In the genomic region with DNA sequence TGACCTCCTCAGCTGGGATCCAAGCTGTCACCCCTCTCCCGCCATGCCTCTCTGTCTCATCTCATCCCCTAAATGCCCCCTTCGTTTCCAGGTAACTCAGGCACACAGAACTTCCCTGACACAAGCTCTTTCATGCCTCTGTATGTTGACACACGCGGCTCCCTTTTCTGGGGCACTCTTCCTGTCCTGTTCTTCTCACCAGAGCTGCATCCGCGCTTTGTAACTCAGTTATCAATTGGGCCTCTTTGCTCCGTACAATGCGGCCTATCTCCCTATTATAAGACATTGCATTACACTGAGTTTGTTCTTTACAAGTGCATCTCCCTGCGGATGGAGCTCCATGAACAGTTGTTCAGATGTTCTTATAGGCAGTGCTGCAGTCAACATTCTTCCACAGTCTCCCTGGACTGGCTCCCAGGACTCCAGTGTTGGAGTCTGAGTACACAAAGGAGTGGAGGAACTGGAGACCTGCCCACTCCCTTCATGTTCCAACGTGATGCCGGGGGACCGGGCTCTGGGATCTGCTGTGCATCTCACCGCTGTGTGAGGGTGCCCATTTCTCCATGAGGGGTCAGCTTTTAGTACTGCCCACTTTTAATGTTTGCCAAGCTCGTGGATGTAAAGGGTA, we compare ENCODE assay signal across 14 cellular contexts. TPM values are rescaled to one million over a fixed set of nuclear protein-coding genes. Genes with fewer than 3 reads are reported as not detected.
DNase-seq lines count a peak whose midpoint lies in the region; ATAC-seq, FAIRE-seq and TF ChIP-seq lines count a peak whose summit lies in the region.
"Had no signal": no experiment of that assay in that cellular context is flagged by ENCODE, and none has a peak within 500 bp of the region (broad histone marks: within the 10 kb centered on the region; RNA-seq: fewer than 3 reads in every experiment).

No MANE protein-coding gene starts in this region.

- H3K27me3 ChIP-seq in gastroesophageal sphincter (no peaks in the 10 kb centered on the region), H9 (ENCODE audit: insufficient read depth, low read length) (no peaks in the 10 kb centered on the region)

- CTCF ChIA-PET in A549 (lab: Yijun Ruan, JAX), result interaction anchor here (1.0 to 2.2 kb wide), 3 partner anchors 11 to 330 kb away, joined by 3 to 6 read pairs (median 3); no protein-coding TSS in a partner anchor

- H3K23me2 ChIP-seq in H9 (ENCODE audit: insufficient read length, low read depth, low read length, poor library complexity, severe bottlenecking), result no peaks in the 10 kb centered on the region

- 55% methylated on average over 14 of the region's 14 CpGs for WGBS in A549 (ENCODE audit: missing lambda C conversion rate)
- WGBS in gastroesophageal sphincter (ENCODE audit: low coverage in 1 of 2), 2 donors, result 36 to 57% methylated on average over 9 to 12 of the region's 14 CpGs
- no CpG with 5 or more reads among the region's 14 CpGs for WGBS in H9 (ENCODE audit: extremely low coverage, insufficient read length, low lambda C conversion rate)

- no peaks in the 10 kb centered on the region for H3K36me3 ChIP-seq in gastroesophageal sphincter

- H3K27ac ChIP-seq in A549 (peak overlapping the region; percentile 72 to 85), gastroesophageal sphincter (peak overlapping the region in 3 of 4 donors; percentile 48 to 71 (median 64)), H9 (ENCODE audit: insufficient read length, low read depth, low read length) (no peak overlapping the region)

- H3K23ac ChIP-seq in H9 (ENCODE audit: insufficient read length, low read depth, low read length), result no peak overlapping the region

- no peaks in the 10 kb centered on the region for H3K79me1 ChIP-seq in H9 (ENCODE audit: insufficient read depth, low read depth, low read length, poor library complexity, severe bottlenecking)

- peaks cover 23% of the 10 kb centered on the region for H3K27me3 Mint-ChIP-seq in H9 (ENCODE audit: low read depth)
- H3K27me3 Mint-ChIP-seq: activated CD8-positive, alpha-beta memory T cell treated with anti-CD3 and anti-CD28 coated beads, Interleukin-2, amount 10 ng/mL, durations not matched to agents 7 days and 5 days; activated naive CD8-positive, alpha-beta T cell had no signal

- TF ChIP-seq CTCF in A549 (IDR thresholded peaks at IDR 0.05), result no peak
- no peak for TF ChIP-seq CTCF in gastroesophageal sphincter (IDR thresholded peaks at IDR 0.05)
- no peak for TF ChIP-seq CTCF in H9 (conservative IDR thresholded peaks at IDR 0.05)

- TF ChIP-seq POLR2A in A549 (IDR thresholded peaks at IDR 0.05; ENCODE audit: low read length), result no peak
- no peak for TF ChIP-seq POLR2A in gastroesophageal sphincter (IDR thresholded peaks at IDR 0.05)

- no peak overlapping the region for H2BK120ac ChIP-seq in H9 (ENCODE audit: low read depth, low read length, poor library complexity, severe bottlenecking)

- no peak overlapping the region for H3K56ac ChIP-seq in H9 (ENCODE audit: insufficient read length, low read depth, low read length)

- no peak overlapping the region for H2BK20ac ChIP-seq in H9 (ENCODE audit: low read depth, low read length, poor library complexity, severe bottlenecking)

- H3K79me2 ChIP-seq in H9 (ENCODE audit: insufficient read depth, low read length), result no peaks in the 10 kb centered on the region

- H2BK5ac ChIP-seq in H9 (ENCODE audit: insufficient read length, low read length), result no peak overlapping the region

- H3K4me2 ChIP-seq in A549 (peak overlapping the region; percentile 56), H9 (ENCODE audit: insufficient read depth, insufficient read length, low read length) (no peak overlapping the region)

- H3K4me3 ChIP-seq in A549, result no peak overlapping the region
- no peak overlapping the region for H3K4me3 ChIP-seq in gastroesophageal sphincter

- H3K9ac ChIP-seq in H9 (ENCODE audit: extremely low read depth, insufficient read length, low read length), result no peak overlapping the region

- no peak overlapping the region for H4K91ac ChIP-seq in H9 (ENCODE audit: insufficient read length, low read depth, low read length)

- H3K4me1 ChIP-seq in A549, result peaks cover 68% of the 10 kb centered on the region
- H3K4me1 ChIP-seq in gastroesophageal sphincter, result peaks cover 0 to 76% (median 19%) of the 10 kb centered on the region in 3 donors
- peaks cover 3% of the 10 kb centered on the region; the same call in 1 of the 2 replicates for H3K4me1 ChIP-seq in H9 (ENCODE audit: insufficient read depth, low read length)

- no peak overlapping the region for H2AK5ac ChIP-seq in H9 (ENCODE audit: insufficient read length, low read length)

- intact Hi-C loops in posterior cingulate gyrus (cut with DNase I), result no loop called here

- H3K18ac ChIP-seq in H9 (ENCODE audit: insufficient read length, low read depth, low read length), result no peak overlapping the region

- peak in 1 of 2 experiments; percentile 72 for DNase-seq in A549 (ENCODE audit: low read depth in 1 of 2, low spot score in 1 of 2)
- DNase-seq in anterior cingulate cortex (lab: John Stamatoyannopoulos, UW), result peak in 32 of 58 donors; percentile 7 to 65 (median 28)
- peak in 8 of 10 donors; percentile 30 to 88 (median 53) for DNase-seq in posterior cingulate gyrus
- no peak for DNase-seq in activated CD4-positive, alpha-beta T cell treated with anti-CD3 and anti-CD28 coated beads, Interleukin-2, amount 50 U/mL, for 4 hours
- DNase-seq in activated CD4-positive, CD25-positive, alpha-beta regulatory T cell (lab: John Stamatoyannopoulos, UW), result no peak
- DNase-seq in H9, result no peak
- DNase-seq in activated CD8-positive, alpha-beta memory T cell treated with anti-CD3 and anti-CD28 coated beads for 24 hours, result no peak
- DNase-seq: activated CD8-positive, alpha-beta memory T cell treated with anti-CD3 and anti-CD28 coated beads, Interleukin-2, amount 10 ng/mL, durations not matched to agents 7 days and 5 days; islet precursor cell; NCI-H2171 treated with DMSO at 0.1 percent for 48 hours; small intestine had no signal

- H4K5ac ChIP-seq in H9 (ENCODE audit: insufficient read length, low read depth, low read length), result no peak overlapping the region

- no peak overlapping the region for H3T11ph ChIP-seq in H9 (ENCODE audit: low read length)

- 0 out of 5 replicates have a peak, but pooled peaks of 1 of the 2 experiments have one; percentile 20 for TF ChIP-seq RAD21 in A549 (conservative IDR thresholded peaks at IDR 0.05 in 1 of 2, IDR thresholded peaks at IDR 0.05 in 1 of 2)

- no peaks in the 10 kb centered on the region for H4K20me1 ChIP-seq in H9 (ENCODE audit: control insufficient read depth, insufficient read depth, insufficient read length)

- no peak overlapping the region for H4K8ac ChIP-seq in H9 (replicated peaks; ENCODE audit: insufficient read length, low read depth, low read length)

- peaks cover 0 to 5% (median 4%) of the 10 kb centered on the region in 3 experiments; a peak in 3 of 7 replicates for H3K36me3 Mint-ChIP-seq in H9 (ENCODE audit: insufficient read depth in 1 of 3, low read depth in 3 of 3)
- H3K36me3 Mint-ChIP-seq: activated CD8-positive, alpha-beta memory T cell treated with anti-CD3 and anti-CD28 coated beads, Interleukin-2, amount 10 ng/mL, durations not matched to agents 7 days and 5 days; activated naive CD8-positive, alpha-beta T cell had no signal

- TF ChIP-seq EP300 in A549 (IDR thresholded peaks at IDR 0.05) (no peak), gastroesophageal sphincter (IDR thresholded peaks at IDR 0.05) (no peak)

- peaks cover 6% of the 10 kb centered on the region in 2 experiments for H3K9me3 Mint-ChIP-seq in H9

- H3K14ac ChIP-seq in H9 (ENCODE audit: insufficient read depth, low read length), result no peak overlapping the region

- no peak overlapping the region for H2BK15ac ChIP-seq in H9 (ENCODE audit: low read depth, low read length)

- no peak overlapping the region for H3K4ac ChIP-seq in H9 (ENCODE audit: low read depth, low read length)

- peaks cover 7% of the 10 kb centered on the region for H3K9me3 ChIP-seq in A549
- peaks cover 0 to 3% (median 0%) of the 10 kb centered on the region in 3 donors for H3K9me3 ChIP-seq in gastroesophageal sphincter
- H3K9me3 ChIP-seq in H9 (ENCODE audit: control insufficient read depth, low read depth, low read length), result no peaks in the 10 kb centered on the region

- H2BK12ac ChIP-seq in H9 (ENCODE audit: insufficient read length, low read depth, low read length), result no peak overlapping the region

- H3K4me3 Mint-ChIP-seq in H9, result no peak overlapping the region
- H3K4me3 Mint-ChIP-seq: activated CD8-positive, alpha-beta memory T cell treated with anti-CD3 and anti-CD28 coated beads, Interleukin-2, amount 10 ng/mL, durations not matched to agents 7 days and 5 days; activated naive CD8-positive, alpha-beta T cell had no signal

- H2AFZ ChIP-seq in H9 (ENCODE audit: low read length), result no peak overlapping the region

- FAIRE-seq in A549 (lab: Jason Lieb, UNC), result no peak
- FAIRE-seq: small intestine had no signal

- peaks cover 27 to 38% of the 10 kb centered on the region in 2 experiments for H3K4me1 Mint-ChIP-seq in H9
- H3K4me1 Mint-ChIP-seq: activated CD8-positive, alpha-beta memory T cell treated with anti-CD3 and anti-CD28 coated beads, Interleukin-2, amount 10 ng/mL, durations not matched to agents 7 days and 5 days had no signal

- POLR2A ChIA-PET in A549 (lab: Yijun Ruan, JAX), result no interaction called here

- ATAC-seq in A549, result peak; percentile 20 to 25; a peak in 4 of 6 replicates
- peak; percentile 78 for ATAC-seq in gastroesophageal sphincter
- ATAC-seq: activated CD8-positive, alpha-beta memory T cell treated with anti-CD3 and anti-CD28 coated beads, Interleukin-2, amount 10 ng/mL, durations not matched to agents 7 days and 5 days; SK-N-SH treated with all-trans-retinoic acid at 6 μM for 48 hours had no signal

- H3K27ac Mint-ChIP-seq in H9, result no peak overlapping the region
- H3K27ac Mint-ChIP-seq: activated CD8-positive, alpha-beta memory T cell treated with anti-CD3 and anti-CD28 coated beads, Interleukin-2, amount 10 ng/mL, durations not matched to agents 7 days and 5 days; activated naive CD8-positive, alpha-beta T cell had no signal

TF ChIP-seq in A549, 52 proteins besides CTCF, POLR2A, EP300 and RAD21 (continues in another document):
- TF ChIP-seq, protein P1, sequence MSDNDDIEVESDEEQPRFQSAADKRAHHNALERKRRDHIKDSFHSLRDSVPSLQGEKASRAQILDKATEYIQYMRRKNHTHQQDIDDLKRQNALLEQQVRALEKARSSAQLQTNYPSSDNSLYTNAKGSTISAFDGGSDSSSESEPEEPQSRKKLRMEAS (IDR thresholded peaks at IDR 0.05), result peak; percentile 36; the same call in 1 of the 2 replicates
- no peak for TF ChIP-seq NFE2L2 (conservative IDR thresholded peaks at IDR 0.05; ENCODE audit: low read length)
- TF ChIP-seq PHF8 (IDR thresholded peaks at IDR 0.05; ENCODE audit: borderline replicate concordance, low read depth), result no peak
- peak; percentile 12; the same call in 1 of the 3 replicates for TF ChIP-seq SMC3 (IDR thresholded peaks at IDR 0.05)

RNA-seq across cellular contexts. Expression of a gene that starts 56.9 kb away (rescaled TPM):
- polyA plus RNA-seq in A549 (2011; rRNA removed), result 134 and 137 TPM in 2 replicates
- 80.9 and 113 TPM in 2 replicates for polyA plus RNA-seq in A549 (2012; cell fraction: cytosol; rRNA removed)
- 217 and 283 TPM in 2 replicates for polyA plus RNA-seq in A549 (2012; cell fraction: nucleus; rRNA removed)
- polyA plus RNA-seq in A549 (2017; fragmentation: RNase III; extraction: RNeasy Plus Mini Kit Qiagen cat#74134 plus additional on column Dnase treatment), result 107 to 122 TPM (median 107 TPM) in 3 replicates
- 438 and 510 TPM in 2 replicates for polyA minus RNA-seq in A549 (2011; rRNA and poly(A)+ RNA removed)
- total RNA-seq in gastroesophageal sphincter, result 10 to 100 TPM; 35.0 to 61.3 (median 45.1) TPM
- total RNA-seq in H9 (2021), result 9.2 and 9.5 TPM in 2 replicates

Comparison
In these comparisons a context has a peak if more than half of its experiments do, and no peak if none do; other contexts are left out.
1. DNase-seq: peak in anterior cingulate cortex (32 of 58) and posterior cingulate gyrus (8 of 10); none in activated CD4-positive, alpha-beta T cell treated with anti-CD3 and anti-CD28 coated beads, Interleukin-2, amount 50 U/mL, for 4 hours (0 of 2), activated CD4-positive, CD25-positive, alpha-beta regulatory T cell (0 of 4), H9 (single experiment) and activated CD8-positive, alpha-beta memory T cell treated with anti-CD3 and anti-CD28 coated beads for 24 hours (single experiment).